In the genomic region with DNA sequence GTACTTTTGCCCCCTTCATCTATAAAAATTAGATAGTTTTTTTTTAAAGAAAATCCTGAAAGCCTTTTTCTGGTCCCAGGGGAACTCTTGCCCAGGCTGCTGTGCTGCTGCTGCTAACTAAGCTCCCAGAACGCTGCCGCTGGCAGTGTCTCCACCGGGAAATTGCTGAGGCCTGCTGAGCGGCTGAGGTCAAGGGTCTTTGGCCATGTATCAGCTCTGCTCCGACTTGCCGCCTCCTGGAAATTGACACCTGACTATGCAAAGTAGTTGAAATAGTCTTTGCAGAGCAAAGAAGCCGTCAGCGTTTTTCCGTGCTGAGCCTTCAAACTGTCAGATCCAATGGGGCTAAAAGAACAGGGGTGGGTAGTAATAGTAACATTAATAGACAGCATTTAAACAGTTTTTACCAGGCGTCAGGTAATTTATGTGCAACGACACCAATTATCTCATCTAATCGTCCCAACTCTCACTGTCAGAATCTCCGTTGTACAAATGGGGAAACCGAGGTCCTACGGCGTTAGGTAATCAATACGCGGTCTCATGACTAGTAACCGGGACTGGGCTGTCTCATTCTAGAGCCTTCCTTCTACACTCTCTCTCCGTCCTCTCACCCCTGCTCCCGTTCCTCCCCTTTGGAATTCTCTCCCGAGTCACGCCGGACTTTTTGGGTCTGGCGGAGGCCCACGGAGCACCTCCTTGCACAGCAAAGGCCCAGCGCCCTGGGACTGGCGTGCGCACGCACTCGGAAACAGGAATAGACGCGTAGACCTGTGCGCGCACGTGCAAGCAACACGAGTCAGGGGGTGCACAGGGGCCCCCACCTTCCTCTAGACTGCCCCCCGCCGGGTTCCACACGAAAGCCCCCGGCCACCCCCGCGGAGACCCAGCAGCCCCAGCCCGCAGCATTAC, we compare ENCODE assay signal across 1 cellular context.
TF ChIP-seq lines count a peak whose summit lies in the region.

No MANE protein-coding gene starts in this region.

TF ChIP-seq in HepG2, 621 proteins besides CTCF, POLR2A, EP300 and RAD21 (continued from another document and continues in another):
- TF ChIP-seq, protein P1, sequence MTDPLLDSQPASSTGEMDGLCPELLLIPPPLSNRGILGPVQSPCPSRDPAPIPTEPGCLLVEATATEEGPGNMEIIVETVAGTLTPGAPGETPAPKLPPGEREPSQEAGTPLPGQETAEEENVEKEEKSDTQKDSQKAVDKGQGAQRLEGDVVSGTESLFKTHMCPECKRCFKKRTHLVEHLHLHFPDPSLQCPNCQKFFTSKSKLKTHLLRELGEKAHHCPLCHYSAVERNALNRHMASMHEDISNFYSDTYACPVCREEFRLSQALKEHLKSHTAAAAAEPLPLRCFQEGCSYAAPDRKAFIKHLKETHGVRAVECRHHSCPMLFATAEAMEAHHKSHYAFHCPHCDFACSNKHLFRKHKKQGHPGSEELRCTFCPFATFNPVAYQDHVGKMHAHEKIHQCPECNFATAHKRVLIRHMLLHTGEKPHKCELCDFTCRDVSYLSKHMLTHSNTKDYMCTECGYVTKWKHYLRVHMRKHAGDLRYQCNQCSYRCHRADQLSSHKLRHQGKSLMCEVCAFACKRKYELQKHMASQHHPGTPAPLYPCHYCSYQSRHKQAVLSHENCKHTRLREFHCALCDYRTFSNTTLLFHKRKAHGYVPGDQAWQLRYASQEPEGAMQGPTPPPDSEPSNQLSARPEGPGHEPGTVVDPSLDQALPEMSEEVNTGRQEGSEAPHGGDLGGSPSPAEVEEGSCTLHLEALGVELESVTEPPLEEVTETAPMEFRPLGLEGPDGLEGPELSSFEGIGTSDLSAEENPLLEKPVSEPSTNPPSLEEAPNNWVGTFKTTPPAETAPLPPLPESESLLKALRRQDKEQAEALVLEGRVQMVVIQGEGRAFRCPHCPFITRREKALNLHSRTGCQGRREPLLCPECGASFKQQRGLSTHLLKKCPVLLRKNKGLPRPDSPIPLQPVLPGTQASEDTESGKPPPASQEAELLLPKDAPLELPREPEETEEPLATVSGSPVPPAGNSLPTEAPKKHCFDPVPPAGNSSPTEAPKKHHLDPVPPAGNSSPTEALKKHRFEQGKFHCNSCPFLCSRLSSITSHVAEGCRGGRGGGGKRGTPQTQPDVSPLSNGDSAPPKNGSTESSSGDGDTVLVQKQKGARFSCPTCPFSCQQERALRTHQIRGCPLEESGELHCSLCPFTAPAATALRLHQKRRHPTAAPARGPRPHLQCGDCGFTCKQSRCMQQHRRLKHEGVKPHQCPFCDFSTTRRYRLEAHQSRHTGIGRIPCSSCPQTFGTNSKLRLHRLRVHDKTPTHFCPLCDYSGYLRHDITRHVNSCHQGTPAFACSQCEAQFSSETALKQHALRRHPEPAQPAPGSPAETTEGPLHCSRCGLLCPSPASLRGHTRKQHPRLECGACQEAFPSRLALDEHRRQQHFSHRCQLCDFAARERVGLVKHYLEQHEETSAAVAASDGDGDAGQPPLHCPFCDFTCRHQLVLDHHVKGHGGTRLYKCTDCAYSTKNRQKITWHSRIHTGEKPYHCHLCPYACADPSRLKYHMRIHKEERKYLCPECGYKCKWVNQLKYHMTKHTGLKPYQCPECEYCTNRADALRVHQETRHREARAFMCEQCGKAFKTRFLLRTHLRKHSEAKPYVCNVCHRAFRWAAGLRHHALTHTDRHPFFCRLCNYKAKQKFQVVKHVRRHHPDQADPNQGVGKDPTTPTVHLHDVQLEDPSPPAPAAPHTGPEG (CRISPR knock-in tag; IDR thresholded peaks at IDR 0.05) = no peak
- TF ChIP-seq, protein P2, sequence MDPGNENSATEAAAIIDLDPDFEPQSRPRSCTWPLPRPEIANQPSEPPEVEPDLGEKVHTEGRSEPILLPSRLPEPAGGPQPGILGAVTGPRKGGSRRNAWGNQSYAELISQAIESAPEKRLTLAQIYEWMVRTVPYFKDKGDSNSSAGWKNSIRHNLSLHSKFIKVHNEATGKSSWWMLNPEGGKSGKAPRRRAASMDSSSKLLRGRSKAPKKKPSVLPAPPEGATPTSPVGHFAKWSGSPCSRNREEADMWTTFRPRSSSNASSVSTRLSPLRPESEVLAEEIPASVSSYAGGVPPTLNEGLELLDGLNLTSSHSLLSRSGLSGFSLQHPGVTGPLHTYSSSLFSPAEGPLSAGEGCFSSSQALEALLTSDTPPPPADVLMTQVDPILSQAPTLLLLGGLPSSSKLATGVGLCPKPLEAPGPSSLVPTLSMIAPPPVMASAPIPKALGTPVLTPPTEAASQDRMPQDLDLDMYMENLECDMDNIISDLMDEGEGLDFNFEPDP (CRISPR knock-in tag; conservative IDR thresholded peaks at IDR 0.05) = 0 out of 2 replicates have a peak, but pooled peaks have one; percentile 70
- TF ChIP-seq, protein P3, sequence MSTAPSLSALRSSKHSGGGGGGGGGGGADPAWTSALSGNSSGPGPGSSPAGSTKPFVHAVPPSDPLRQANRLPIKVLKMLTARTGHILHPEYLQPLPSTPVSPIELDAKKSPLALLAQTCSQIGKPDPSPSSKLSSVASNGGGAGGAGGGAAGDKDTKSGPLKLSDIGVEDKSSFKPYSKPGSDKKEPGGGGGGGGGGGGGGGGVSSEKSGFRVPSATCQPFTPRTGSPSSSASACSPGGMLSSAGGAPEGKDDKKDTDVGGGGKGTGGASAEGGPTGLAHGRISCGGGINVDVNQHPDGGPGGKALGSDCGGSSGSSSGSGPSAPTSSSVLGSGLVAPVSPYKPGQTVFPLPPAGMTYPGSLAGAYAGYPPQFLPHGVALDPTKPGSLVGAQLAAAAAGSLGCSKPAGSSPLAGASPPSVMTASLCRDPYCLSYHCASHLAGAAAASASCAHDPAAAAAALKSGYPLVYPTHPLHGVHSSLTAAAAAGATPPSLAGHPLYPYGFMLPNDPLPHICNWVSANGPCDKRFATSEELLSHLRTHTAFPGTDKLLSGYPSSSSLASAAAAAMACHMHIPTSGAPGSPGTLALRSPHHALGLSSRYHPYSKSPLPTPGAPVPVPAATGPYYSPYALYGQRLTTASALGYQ (CRISPR knock-in tag; IDR thresholded peaks at IDR 0.05) = no peak
- TF ChIP-seq, protein P4, sequence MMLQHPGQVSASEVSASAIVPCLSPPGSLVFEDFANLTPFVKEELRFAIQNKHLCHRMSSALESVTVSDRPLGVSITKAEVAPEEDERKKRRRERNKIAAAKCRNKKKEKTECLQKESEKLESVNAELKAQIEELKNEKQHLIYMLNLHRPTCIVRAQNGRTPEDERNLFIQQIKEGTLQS (CRISPR knock-in tag; IDR thresholded peaks at IDR 0.05) = no peak
- TF ChIP-seq ZNF160 (CRISPR knock-in tag; IDR thresholded peaks at IDR 0.05) (0 out of 2 replicates have a peak, but pooled peaks have one; percentile 8), ZNF589 (CRISPR knock-in tag; conservative IDR thresholded peaks at IDR 0.05) (0 out of 2 replicates have a peak, but pooled peaks have one; percentile 19), ZNF891 (CRISPR knock-in tag; IDR thresholded peaks at IDR 0.05) (no peak), KMT2B (CRISPR knock-in tag; IDR thresholded peaks at IDR 0.05) (peak; percentile 14; the same call in 1 of the 2 replicates), SRSF4 (IDR thresholded peaks at IDR 0.05; ENCODE audit: low read depth, low read length, poor library complexity, severe bottlenecking) (no peak), MED8 (CRISPR knock-in tag; IDR thresholded peaks at IDR 0.05; ENCODE audit: insufficient replicate concordance) (peak; percentile 4), DMAP1 (CRISPR knock-in tag; IDR thresholded peaks at IDR 0.05) (peak; percentile 76), JDP2 (CRISPR knock-in tag; IDR thresholded peaks at IDR 0.05; ENCODE audit: borderline replicate concordance) (no peak), FOXC1 (CRISPR knock-in tag; IDR thresholded peaks at IDR 0.05; ENCODE audit: borderline replicate concordance) (peak; percentile 67; the same call in 1 of the 2 replicates), SOX13 (IDR thresholded peaks at IDR 0.05) (no peak), SOX13 (CRISPR knock-in tag; conservative IDR thresholded peaks at IDR 0.05 in 1 of 2, IDR thresholded peaks at IDR 0.05 in 1 of 2) (0 out of 4 replicates have a peak, but pooled peaks of 1 of the 2 experiments have one; percentile 16), MAFF (IDR thresholded peaks at IDR 0.05; ENCODE audit: low read depth, low read length) (0 out of 2 replicates have a peak, but pooled peaks have one; percentile 33), ZFP37 (CRISPR knock-in tag; IDR thresholded peaks at IDR 0.05; ENCODE audit: borderline replicate concordance) (no peak), ZNF230 (CRISPR knock-in tag; IDR thresholded peaks at IDR 0.05) (0 out of 2 replicates have a peak, but pooled peaks have one; percentile 31), ZSCAN12 (CRISPR knock-in tag; IDR thresholded peaks at IDR 0.05) (no peak), MAFK (conservative IDR thresholded peaks at IDR 0.05 in 1 of 2, IDR thresholded peaks at IDR 0.05 in 1 of 2; ENCODE audit: low read length in 2 of 2) (peak; percentile 20 to 28; a peak in 1 of 4 replicates), NKX3-1 (CRISPR knock-in tag; IDR thresholded peaks at IDR 0.05) (peak; percentile 36; the same call in 1 of the 2 replicates), MLLT10 (CRISPR knock-in tag; IDR thresholded peaks at IDR 0.05) (no peak), ZNF878 (CRISPR knock-in tag; IDR thresholded peaks at IDR 0.05) (peak; percentile 64; the same call in 1 of the 2 replicates), ZFYVE20 (CRISPR knock-in tag; IDR thresholded peaks at IDR 0.05; ENCODE audit: borderline replicate concordance, low read depth) (0 out of 2 replicates have a peak, but pooled peaks have one; percentile 62), NCOA1 (CRISPR knock-in tag; IDR thresholded peaks at IDR 0.05) (0 out of 2 replicates have a peak, but pooled peaks have one; percentile 37), TCF12 (IDR thresholded peaks at IDR 0.05) (no peak), TCF12 (CRISPR knock-in tag; IDR thresholded peaks at IDR 0.05) (no peak), ZNF83 (CRISPR knock-in tag; IDR thresholded peaks at IDR 0.05; ENCODE audit: borderline replicate concordance) (no peak), SIX4 (CRISPR knock-in tag; IDR thresholded peaks at IDR 0.05) (no peak), GLI4 (CRISPR knock-in tag; IDR thresholded peaks at IDR 0.05; ENCODE audit: borderline replicate concordance) (peak; percentile 78; the same call in 1 of the 2 replicates), ZFP36 (IDR thresholded peaks at IDR 0.05; ENCODE audit: borderline replicate concordance, low read depth, low read length, partially characterized antibody) (no peak), SUZ12 (IDR thresholded peaks at IDR 0.05; ENCODE audit: low read depth, low read length) (no peak), FOXJ3 (CRISPR knock-in tag; IDR thresholded peaks at IDR 0.05; ENCODE audit: borderline replicate concordance) (no peak), AGO2 (optimal IDR thresholded peaks at IDR 0.05; ENCODE audit: low read depth, low read length) (peak; percentile 50), NFKB2 (CRISPR knock-in tag; IDR thresholded peaks at IDR 0.05; ENCODE audit: borderline replicate concordance) (no peak), MED13 (CRISPR knock-in tag; IDR thresholded peaks at IDR 0.05) (peak; percentile 43; the same call in 1 of the 2 replicates), MTA1 (CRISPR knock-in tag; IDR thresholded peaks at IDR 0.05; ENCODE audit: borderline replicate concordance) (no peak), ZFX (CRISPR knock-in tag; IDR thresholded peaks at IDR 0.05; ENCODE audit: low read depth) (peak; percentile 77)
- TF ChIP-seq, protein P5, sequence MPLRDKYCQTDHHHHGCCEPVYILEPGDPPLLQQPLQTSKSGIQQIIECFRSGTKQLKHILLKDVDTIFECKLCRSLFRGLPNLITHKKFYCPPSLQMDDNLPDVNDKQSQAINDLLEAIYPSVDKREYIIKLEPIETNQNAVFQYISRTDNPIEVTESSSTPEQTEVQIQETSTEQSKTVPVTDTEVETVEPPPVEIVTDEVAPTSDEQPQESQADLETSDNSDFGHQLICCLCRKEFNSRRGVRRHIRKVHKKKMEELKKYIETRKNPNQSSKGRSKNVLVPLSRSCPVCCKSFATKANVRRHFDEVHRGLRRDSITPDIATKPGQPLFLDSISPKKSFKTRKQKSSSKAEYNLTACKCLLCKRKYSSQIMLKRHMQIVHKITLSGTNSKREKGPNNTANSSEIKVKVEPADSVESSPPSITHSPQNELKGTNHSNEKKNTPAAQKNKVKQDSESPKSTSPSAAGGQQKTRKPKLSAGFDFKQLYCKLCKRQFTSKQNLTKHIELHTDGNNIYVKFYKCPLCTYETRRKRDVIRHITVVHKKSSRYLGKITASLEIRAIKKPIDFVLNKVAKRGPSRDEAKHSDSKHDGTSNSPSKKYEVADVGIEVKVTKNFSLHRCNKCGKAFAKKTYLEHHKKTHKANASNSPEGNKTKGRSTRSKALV (CRISPR knock-in tag; IDR thresholded peaks at IDR 0.05) = 0 out of 2 replicates have a peak, but pooled peaks have one; percentile 39
- TF ChIP-seq, protein P6, sequence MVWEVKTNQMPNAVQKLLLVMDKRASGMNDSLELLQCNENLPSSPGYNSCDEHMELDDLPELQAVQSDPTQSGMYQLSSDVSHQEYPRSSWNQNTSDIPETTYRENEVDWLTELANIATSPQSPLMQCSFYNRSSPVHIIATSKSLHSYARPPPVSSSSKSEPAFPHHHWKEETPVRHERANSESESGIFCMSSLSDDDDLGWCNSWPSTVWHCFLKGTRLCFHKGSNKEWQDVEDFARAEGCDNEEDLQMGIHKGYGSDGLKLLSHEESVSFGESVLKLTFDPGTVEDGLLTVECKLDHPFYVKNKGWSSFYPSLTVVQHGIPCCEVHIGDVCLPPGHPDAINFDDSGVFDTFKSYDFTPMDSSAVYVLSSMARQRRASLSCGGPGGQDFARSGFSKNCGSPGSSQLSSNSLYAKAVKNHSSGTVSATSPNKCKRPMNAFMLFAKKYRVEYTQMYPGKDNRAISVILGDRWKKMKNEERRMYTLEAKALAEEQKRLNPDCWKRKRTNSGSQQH (CRISPR knock-in tag; IDR thresholded peaks at IDR 0.05; ENCODE audit: low read depth) = peak; percentile 53; the same call in 1 of the 2 replicates
- TF ChIP-seq, protein P7, sequence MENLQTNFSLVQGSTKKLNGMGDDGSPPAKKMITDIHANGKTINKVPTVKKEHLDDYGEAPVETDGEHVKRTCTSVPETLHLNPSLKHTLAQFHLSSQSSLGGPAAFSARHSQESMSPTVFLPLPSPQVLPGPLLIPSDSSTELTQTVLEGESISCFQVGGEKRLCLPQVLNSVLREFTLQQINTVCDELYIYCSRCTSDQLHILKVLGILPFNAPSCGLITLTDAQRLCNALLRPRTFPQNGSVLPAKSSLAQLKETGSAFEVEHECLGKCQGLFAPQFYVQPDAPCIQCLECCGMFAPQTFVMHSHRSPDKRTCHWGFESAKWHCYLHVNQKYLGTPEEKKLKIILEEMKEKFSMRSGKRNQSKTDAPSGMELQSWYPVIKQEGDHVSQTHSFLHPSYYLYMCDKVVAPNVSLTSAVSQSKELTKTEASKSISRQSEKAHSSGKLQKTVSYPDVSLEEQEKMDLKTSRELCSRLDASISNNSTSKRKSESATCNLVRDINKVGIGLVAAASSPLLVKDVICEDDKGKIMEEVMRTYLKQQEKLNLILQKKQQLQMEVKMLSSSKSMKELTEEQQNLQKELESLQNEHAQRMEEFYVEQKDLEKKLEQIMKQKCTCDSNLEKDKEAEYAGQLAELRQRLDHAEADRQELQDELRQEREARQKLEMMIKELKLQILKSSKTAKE (CRISPR knock-in tag; IDR thresholded peaks at IDR 0.05; ENCODE audit: borderline replicate concordance) = no peak
- TF ChIP-seq, protein P8, sequence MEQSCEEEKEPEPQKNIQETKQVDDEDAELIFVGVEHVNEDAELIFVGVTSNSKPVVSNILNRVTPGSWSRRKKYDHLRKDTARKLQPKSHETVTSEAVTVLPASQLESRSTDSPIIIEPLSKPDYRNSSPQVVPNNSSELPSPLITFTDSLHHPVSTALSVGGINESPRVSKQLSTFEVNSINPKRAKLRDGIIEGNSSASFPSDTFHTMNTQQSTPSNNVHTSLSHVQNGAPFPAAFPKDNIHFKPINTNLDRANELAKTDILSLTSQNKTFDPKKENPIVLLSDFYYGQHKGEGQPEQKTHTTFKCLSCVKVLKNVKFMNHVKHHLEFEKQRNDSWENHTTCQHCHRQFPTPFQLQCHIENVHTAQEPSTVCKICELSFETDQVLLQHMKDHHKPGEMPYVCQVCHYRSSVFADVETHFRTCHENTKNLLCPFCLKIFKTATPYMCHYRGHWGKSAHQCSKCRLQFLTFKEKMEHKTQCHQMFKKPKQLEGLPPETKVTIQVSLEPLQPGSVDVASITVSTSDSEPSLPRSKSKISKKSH (CRISPR knock-in tag; IDR thresholded peaks at IDR 0.05; ENCODE audit: borderline replicate concordance) = 0 out of 2 replicates have a peak, but pooled peaks have one; percentile 33
